In genomic region chr3:11605398-11605797, GRCh38 we compare ENCODE assay signal across 16 cellular contexts. TPM values are rescaled to one million over a fixed set of nuclear protein-coding genes. Genes with fewer than 3 reads are reported as not detected.
DNase-seq lines count a peak whose midpoint lies in the region; ATAC-seq and TF ChIP-seq lines count a peak whose summit lies in the region.
"Had no signal": no experiment of that assay in that cellular context is flagged by ENCODE, and none has a peak within 500 bp of the region (broad histone marks: within the 10 kb centered on the region; RNA-seq: fewer than 3 reads in every experiment).

No MANE protein-coding gene starts in this region.

- peaks cover 80% of the 10 kb centered on the region for H3K79me2 ChIP-seq in GM23338 (replicated peaks; ENCODE audit: insufficient read depth)

- H3K36me3 ChIP-seq in GM23338 (ENCODE audit: insufficient read depth): no peaks in the 10 kb centered on the region
- H3K36me3 ChIP-seq in stomach: peaks cover 0 to 12% (median 8%) of the 10 kb centered on the region in 4 donors
- H3K36me3 ChIP-seq: HAP-1 had no signal

- no peak overlapping the region for H3K4me2 ChIP-seq in GM23338

- H3K4me3 ChIP-seq in GM23338: no peak overlapping the region
- no peak overlapping the region for H3K4me3 ChIP-seq in stomach
- H3K4me3 ChIP-seq: adrenal gland, HAP-1 had no signal

- H3K27me3 Mint-ChIP-seq in GM23338 (ENCODE audit: insufficient read depth, low read depth, poor library complexity): peaks cover 5% of the 10 kb centered on the region
- H3K27me3 Mint-ChIP-seq in activated T-helper 1 cell treated with anti-CD3 and anti-CD28 coated beads, Interleukin-12 subunit alpha, Interleukin-12 subunit beta, Interleukin-2, Interleukin-4 antibody, amounts not matched to agents 30 ng/mL and 10 ng/mL and 1 ng/mL, durations not matched to agents 14 hours and 24 hours and 36 hours (ENCODE audit: insufficient read depth): no peaks in the 10 kb centered on the region
- no peaks in the 10 kb centered on the region for H3K27me3 Mint-ChIP-seq in mesothelial cell of epicardium (ENCODE audit: low read depth)
- H3K27me3 Mint-ChIP-seq: activated T-cell treated with anti-CD3 and anti-CD28 coated beads, Interleukin-2, amount 50 U/mL, for 24 hours had no signal

- H4K20me1 ChIP-seq in GM23338 (replicated peaks; ENCODE audit: insufficient read depth): peaks cover 17% of the 10 kb centered on the region; the same call in 1 of the 2 replicates

- no peak overlapping the region for H3K27ac ChIP-seq in GM23338 (ENCODE audit: low read depth)
- peak overlapping the region in 3 of 5 donors; percentile 25 to 86 (median 43) for H3K27ac ChIP-seq in stomach

- H3F3A ChIP-seq in GM23338 (replicated peaks; ENCODE audit: low read depth): no peaks in the 10 kb centered on the region

- H3K9me3 ChIP-seq in stomach: no peaks in the 10 kb centered on the region
- H3K9me3 ChIP-seq: adrenal gland, HAP-1 had no signal

- H3K27me3 ChIP-seq in GM23338 (ENCODE audit: insufficient read depth) (no peaks in the 10 kb centered on the region), stomach (no peaks in the 10 kb centered on the region)
- H3K27me3 ChIP-seq: adrenal gland had no signal

- DNase-seq in GM23338 (ENCODE audit: low spot score) (no peak), mesothelial cell of epicardium (ENCODE audit: low spot score in 2 of 2, unreplicated experiment in 2 of 2) (no peak), stomach (no peak), posterior vena cava (ENCODE audit: low spot score) (no peak)
- no peak for DNase-seq in activated T-helper 1 cell treated with anti-CD3 and anti-CD28 coated beads, Interleukin-12 subunit alpha, Interleukin-12 subunit beta, Interleukin-2, Interleukin-4 antibody, amounts not matched to agents 30 ng/mL and 10 ng/mL and 1 ng/mL, durations not matched to agents 14 hours and 24 hours and 36 hours (ENCODE audit: low spot score)
- DNase-seq: activated T-cell treated with anti-CD3 and anti-CD28 coated beads, Interleukin-2, amount 50 U/mL, for 24 hours; adrenal gland; EL; kidney glomerular epithelial cell; NCI-H2171; SHP77; stimulated activated CD4-positive, alpha-beta T cell treated with anti-CD3 and anti-CD28 coated beads, Interleukin-4, amount 100 ng/mL, for 24 hours had no signal

- peaks cover 21% of the 10 kb centered on the region for H3K36me3 Mint-ChIP-seq in GM23338 (ENCODE audit: low read depth)
- peaks cover 22% of the 10 kb centered on the region for H3K36me3 Mint-ChIP-seq in activated T-helper 1 cell treated with anti-CD3 and anti-CD28 coated beads, Interleukin-12 subunit alpha, Interleukin-12 subunit beta, Interleukin-2, Interleukin-4 antibody, amounts not matched to agents 30 ng/mL and 10 ng/mL and 1 ng/mL, durations not matched to agents 14 hours and 24 hours and 36 hours (ENCODE audit: low read depth)
- peaks cover 9% of the 10 kb centered on the region for H3K36me3 Mint-ChIP-seq in mesothelial cell of epicardium

- H3K9me2 ChIP-seq in GM23338 (ENCODE audit: insufficient read depth): no peaks in the 10 kb centered on the region

- peak overlapping the region; percentile 18; the same call in 1 of the 2 replicates for H3K27ac Mint-ChIP-seq in GM23338
- peak overlapping the region; percentile 10 for H3K27ac Mint-ChIP-seq in activated T-helper 1 cell treated with anti-CD3 and anti-CD28 coated beads, Interleukin-12 subunit alpha, Interleukin-12 subunit beta, Interleukin-2, Interleukin-4 antibody, amounts not matched to agents 30 ng/mL and 10 ng/mL and 1 ng/mL, durations not matched to agents 14 hours and 24 hours and 36 hours
- H3K27ac Mint-ChIP-seq in mesothelial cell of epicardium: peak overlapping the region; percentile 93

- H3K4me1 ChIP-seq in GM23338 (ENCODE audit: insufficient read depth): peaks cover 56% of the 10 kb centered on the region
- H3K4me1 ChIP-seq in stomach: peaks cover 21 to 80% (median 65%) of the 10 kb centered on the region in 4 donors

- 93 to 100% (median 95%) methylated on average over 1 of the region's 1 CpG for WGBS in stomach, 5 donors

- no peak overlapping the region for H2AFZ ChIP-seq in GM23338

- intact Hi-C loops in activated T-helper 1 cell treated with anti-CD3 and anti-CD28 coated beads, Interleukin-12 subunit alpha, Interleukin-12 subunit beta, Interleukin-2, Interleukin-4 antibody, amounts not matched to agents 30 ng/mL and 10 ng/mL and 1 ng/mL, durations not matched to agents 14 hours and 24 hours and 36 hours (cut with micrococcal nuclease): loop anchor here (2.0 kb wide), 2 partner anchors 15 to 37 kb away; partner anchors contain the start of gene VGLL4
- intact Hi-C loops in stomach (cut with DNase I; ENCODE audit: low total_unique reads): no loop called here
- intact Hi-C loops in posterior vena cava (cut with DNase I): no loop called here

- H3K4me3 Mint-ChIP-seq in GM23338 (peak overlapping the region; percentile 14; the same call in 2 of the 3 replicates), mesothelial cell of epicardium (no peak overlapping the region)
- no peak overlapping the region for H3K4me3 Mint-ChIP-seq in activated T-helper 1 cell treated with anti-CD3 and anti-CD28 coated beads, Interleukin-12 subunit alpha, Interleukin-12 subunit beta, Interleukin-2, Interleukin-4 antibody, amounts not matched to agents 30 ng/mL and 10 ng/mL and 1 ng/mL, durations not matched to agents 14 hours and 24 hours and 36 hours
- H3K4me3 Mint-ChIP-seq: activated T-cell treated with anti-CD3 and anti-CD28 coated beads, Interleukin-2, amount 50 U/mL, for 24 hours had no signal

- H3K9me3 Mint-ChIP-seq in GM23338 (no peaks in the 10 kb centered on the region), mesothelial cell of epicardium (no peaks in the 10 kb centered on the region)
- H3K9me3 Mint-ChIP-seq in activated T-helper 1 cell treated with anti-CD3 and anti-CD28 coated beads, Interleukin-12 subunit alpha, Interleukin-12 subunit beta, Interleukin-2, Interleukin-4 antibody, amounts not matched to agents 30 ng/mL and 10 ng/mL and 1 ng/mL, durations not matched to agents 14 hours and 24 hours and 36 hours: no peaks in the 10 kb centered on the region
- H3K9me3 Mint-ChIP-seq: activated T-cell treated with anti-CD3 and anti-CD28 coated beads, Interleukin-2, amount 50 U/mL, for 24 hours had no signal

- TF ChIP-seq CTCF in GM23338 (conservative IDR thresholded peaks at IDR 0.05; ENCODE audit: low read depth in 2 of 2) (no peak), mesothelial cell of epicardium (IDR thresholded peaks at IDR 0.05; ENCODE audit: unreplicated experiment) (no peak), stomach (IDR thresholded peaks at IDR 0.05) (no peak)

- no peak for TF ChIP-seq POLR2A in stomach (IDR thresholded peaks at IDR 0.05)

- no peak for TF ChIP-seq EP300 in stomach (IDR thresholded peaks at IDR 0.05)

- ATAC-seq in GM23338 (no peak), GM18502 (IDR thresholded peaks at IDR 0.05; ENCODE audit: poor library complexity, unreplicated experiment) (no peak), HG02840 (IDR thresholded peaks at IDR 0.05; ENCODE audit: low FRiP score, unreplicated experiment) (no peak)
- ATAC-seq: sciatic nerve had no signal

- peaks cover 84% of the 10 kb centered on the region for H3K4me1 Mint-ChIP-seq in GM23338
- H3K4me1 Mint-ChIP-seq in activated T-helper 1 cell treated with anti-CD3 and anti-CD28 coated beads, Interleukin-12 subunit alpha, Interleukin-12 subunit beta, Interleukin-2, Interleukin-4 antibody, amounts not matched to agents 30 ng/mL and 10 ng/mL and 1 ng/mL, durations not matched to agents 14 hours and 24 hours and 36 hours (ENCODE audit: low read depth): peaks cover 53% of the 10 kb centered on the region
- peaks cover 82% of the 10 kb centered on the region for H3K4me1 Mint-ChIP-seq in mesothelial cell of epicardium

TF ChIP-seq in GM23338, 12 proteins besides CTCF, POLR2A, EP300 and RAD21 (continues in another document):
- TF ChIP-seq POLR2AphosphoS5 (IDR thresholded peaks at IDR 0.05; ENCODE audit: low read depth): no peak

RNA-seq across cellular contexts. Expression of gene VGLL4, which starts 38.3 kb away (rescaled TPM):
- 39.1 and 45.9 TPM in 2 replicates for total RNA-seq in GM23338 (2014; rRNA removed; shearing (Covaris generic))
- polyA plus RNA-seq in GM23338 (2016; fragmentation: Nextera tagmentation; extraction: Ambion mirVana) (20.8 and 23.2 TPM in 2 replicates), stomach (10 to 100 TPM; 18.9 to 33.9 (median 26.0) TPM)
- total RNA-seq in activated T-helper 1 cell treated with anti-CD3 and anti-CD28 coated beads, Interleukin-12 subunit alpha, Interleukin-12 subunit beta, Interleukin-2, Interleukin-4 antibody, amounts not matched to agents 30 ng/mL and 10 ng/mL and 1 ng/mL, durations not matched to agents 14 hours and 24 hours and 36 hours: 46.0 and 48.7 TPM in 2 replicates
- total RNA-seq in mesothelial cell of epicardium (137 to 140 TPM (median 138 TPM) in 3 replicates), stomach (100 to 1,000 TPM in 2 of 5 donors, 10 to 100 TPM in 3; 15.2 to 147 (median 53.8) TPM), posterior vena cava (10 to 100 TPM; 50.3 to 78.7 TPM)

Comparison
In these comparisons a context has a peak if more than half of its experiments do, and no peak if none do; other contexts are left out.
1. H3K27ac Mint-ChIP-seq: peak in every context shown above with its lines; median percentile 93 in mesothelial cell of epicardium; 18 in GM23338; 10 in activated T-helper 1 cell treated with anti-CD3 and anti-CD28 coated beads, Interleukin-12 subunit alpha, Interleukin-12 subunit beta, Interleukin-2, Interleukin-4 antibody, amounts not matched to agents 30 ng/mL and 10 ng/mL and 1 ng/mL, durations not matched to agents 14 hours and 24 hours and 36 hours.